In genomic region chr18:9559253-9559652, GRCh38 we compare ENCODE assay signal across 16 cellular contexts. TPM values are rescaled to one million over a fixed set of nuclear protein-coding genes. Genes with fewer than 3 reads are reported as not detected.
DNase-seq lines count a peak whose midpoint lies in the region; ATAC-seq and TF ChIP-seq lines count a peak whose summit lies in the region.
"Had no signal": no experiment of that assay in that cellular context is flagged by ENCODE, and none has a peak within 500 bp of the region (broad histone marks: within the 10 kb centered on the region; RNA-seq: fewer than 3 reads in every experiment).

No MANE protein-coding gene starts in this region.

- no peak for TF ChIP-seq CTCF in MCF 10A (IDR thresholded peaks at IDR 0.05; ENCODE audit: unreplicated experiment)
- TF ChIP-seq CTCF in mammary epithelial cell (conservative IDR thresholded peaks at IDR 0.05 in 1 of 2, IDR thresholded peaks at IDR 0.05 in 1 of 2; ENCODE audit: extremely low read depth in 1 of 2, insufficient read depth in 1 of 2, low read depth in 1 of 2, low read length in 2 of 2), result no peak
- no peak for TF ChIP-seq CTCF in esophagus squamous epithelium (IDR thresholded peaks at IDR 0.05)
- TF ChIP-seq CTCF in right lobe of liver (IDR thresholded peaks at IDR 0.05), result no peak
- no peak for TF ChIP-seq CTCF in endothelial cell (IDR thresholded peaks at IDR 0.05; ENCODE audit: unreplicated experiment)
- TF ChIP-seq CTCF in transverse colon (IDR thresholded peaks at IDR 0.05), result no peak

- H3K9me3 ChIP-seq in mammary epithelial cell (replicated peaks; ENCODE audit: insufficient read depth, low read length) (no peaks in the 10 kb centered on the region), esophagus squamous epithelium (no peaks in the 10 kb centered on the region), right lobe of liver (no peaks in the 10 kb centered on the region), Karpas-422 (ENCODE audit: low read length) (no peaks in the 10 kb centered on the region), transverse colon (no peaks in the 10 kb centered on the region)
- H3K9me3 ChIP-seq: Caco-2 had no signal

- TF ChIP-seq POLR2A in esophagus squamous epithelium (IDR thresholded peaks at IDR 0.05), result no peak
- TF ChIP-seq POLR2A in right lobe of liver (IDR thresholded peaks at IDR 0.05), result no peak
- TF ChIP-seq POLR2A in transverse colon (IDR thresholded peaks at IDR 0.05), result no peak

- H3K4me1 ChIP-seq in mammary epithelial cell (ENCODE audit: insufficient read depth, low read length), result peaks cover 29% of the 10 kb centered on the region
- H3K4me1 ChIP-seq in esophagus squamous epithelium, result peaks cover 0 to 57% (median 10%) of the 10 kb centered on the region in 3 donors
- H3K4me1 ChIP-seq in right lobe of liver, result peaks cover 0 to 27% (median 6%) of the 10 kb centered on the region in 4 donors
- no peaks in the 10 kb centered on the region for H3K4me1 ChIP-seq in Karpas-422 (ENCODE audit: low read length)
- H3K4me1 ChIP-seq in transverse colon, result peaks cover 0 to 5% (median 0%) of the 10 kb centered on the region in 4 donors
- H3K4me1 ChIP-seq: Caco-2 had no signal

- H3K27me3 Mint-ChIP-seq in MCF 10A (ENCODE audit: insufficient read depth, unreplicated experiment) (no peaks in the 10 kb centered on the region), endothelial cell (ENCODE audit: unreplicated experiment) (peaks cover 2% of the 10 kb centered on the region)
- H3K27me3 Mint-ChIP-seq: CD8-positive, alpha-beta memory T cell had no signal

- CTCF ChIA-PET in MCF 10A (lab: Yijun Ruan, JAX), result no interaction called here
- CTCF ChIA-PET in mammary epithelial cell (lab: Charles Lee; ENCODE audit: low non-redundant PET), result no interaction called here

- H3K4me1 Mint-ChIP-seq in MCF 10A (ENCODE audit: insufficient read depth, unreplicated experiment) (no peaks in the 10 kb centered on the region), endothelial cell (ENCODE audit: unreplicated experiment) (no peaks in the 10 kb centered on the region)
- H3K4me1 Mint-ChIP-seq: CD8-positive, alpha-beta memory T cell; GM23338 had no signal

- in situ Hi-C loops in mammary epithelial cell (cut with MboI; ENCODE audit: low sequenced_read_pairs in 2 of 2), result no loop called here
- in situ Hi-C loops in transverse colon (cut with MboI; ENCODE audit: low pct_ligation_motif_present in 1 of 4, low pct_unique_long_range_greater_than_20kb in 1 of 4, low sequenced_read_pairs in 3 of 4), result no loop called here

- intact Hi-C loops in MCF 10A (cut with micrococcal nuclease), result no loop called here
- intact Hi-C loops in mammary epithelial cell (cut with micrococcal nuclease), result no loop called here
- intact Hi-C loops in esophagus squamous epithelium (cut with DNase I), result no loop called here
- intact Hi-C loops in right lobe of liver (cut with DNase I), result no loop called here
- intact Hi-C loops in transverse colon (cut with DNase I; ENCODE audit: low total_unique reads), result no loop called here

- H4K20me1 ChIP-seq in mammary epithelial cell (ENCODE audit: insufficient read depth, low read length) (no peaks in the 10 kb centered on the region), Karpas-422 (ENCODE audit: insufficient read depth, low read depth, low read length) (no peaks in the 10 kb centered on the region)

- H3K4me2 ChIP-seq in mammary epithelial cell (ENCODE audit: insufficient read depth, low read depth, low read length) (no peak overlapping the region), Karpas-422 (ENCODE audit: low read depth, low read length, poor library complexity, severe bottlenecking) (no peak overlapping the region)
- H3K4me2 ChIP-seq: GM23338 had no signal

- POLR2A ChIA-PET in MCF 10A (lab: Yijun Ruan, JAX), result no interaction called here

- no peak for TF ChIP-seq EP300 in transverse colon (IDR thresholded peaks at IDR 0.05; ENCODE audit: low read depth)

- H3K9me3 Mint-ChIP-seq in MCF 10A (ENCODE audit: unreplicated experiment) (no peaks in the 10 kb centered on the region), endothelial cell (ENCODE audit: unreplicated experiment) (no peaks in the 10 kb centered on the region)
- H3K9me3 Mint-ChIP-seq: CD8-positive, alpha-beta memory T cell; GM23338 had no signal

- no peak overlapping the region for H3K9ac ChIP-seq in mammary epithelial cell (ENCODE audit: insufficient read depth, low read length)
- no peak overlapping the region for H3K9ac ChIP-seq in Karpas-422 (ENCODE audit: low read length)

- H3K36me3 Mint-ChIP-seq in MCF 10A (ENCODE audit: insufficient read depth, unreplicated experiment), result peaks cover 96% of the 10 kb centered on the region
- peaks cover 66% of the 10 kb centered on the region for H3K36me3 Mint-ChIP-seq in endothelial cell (ENCODE audit: low read depth, unreplicated experiment)

- no peak overlapping the region for H3K4me3 Mint-ChIP-seq in MCF 10A (ENCODE audit: unreplicated experiment)
- H3K4me3 Mint-ChIP-seq in endothelial cell (ENCODE audit: unreplicated experiment), result no peak overlapping the region
- H3K4me3 Mint-ChIP-seq: CD14-positive monocyte; CD8-positive, alpha-beta memory T cell; GM23338 had no signal

- DNase-seq in MCF 10A (ENCODE audit: unreplicated experiment), result no peak
- no peak for DNase-seq in mammary epithelial cell
- DNase-seq in esophagus squamous epithelium (lab: John Stamatoyannopoulos, UW), result no peak
- DNase-seq in right lobe of liver, result no peak
- no peak for DNase-seq in Karpas-422
- DNase-seq in endothelial cell (ENCODE audit: low spot score), result no peak
- DNase-seq in CD1c-positive myeloid dendritic cell (ENCODE audit: extremely low spot score), result no peak
- no peak for DNase-seq in transverse colon
- DNase-seq: Caco-2; CD8-positive, alpha-beta memory T cell; DND-41; GDM1; H7 had no signal

- H3K79me2 ChIP-seq in mammary epithelial cell (ENCODE audit: insufficient read depth, low read length) (peaks cover 52% of the 10 kb centered on the region), Karpas-422 (ENCODE audit: low read length) (no peaks in the 10 kb centered on the region)

- dilution Hi-C loops in mammary epithelial cell (cut with HindIII; ENCODE audit: low sequenced_read_pairs), result no loop called here

- ATAC-seq in right lobe of liver, result peak; percentile 20 to 56 (median 41)
- ATAC-seq: GM23338 had no signal

- H3K27me3 ChIP-seq in mammary epithelial cell (ENCODE audit: insufficient read depth, low read length) (no peaks in the 10 kb centered on the region), esophagus squamous epithelium (no peaks in the 10 kb centered on the region), right lobe of liver (no peaks in the 10 kb centered on the region), Karpas-422 (ENCODE audit: low read length) (no peaks in the 10 kb centered on the region), transverse colon (no peaks in the 10 kb centered on the region)

- BruUV-seq in MCF 10A (replicated peaks; lab: Mats Ljungman, UMichigan) (no TSS peak), mammary epithelial cell (replicated peaks; lab: Mats Ljungman, UMichigan) (no TSS peak)

- WGBS in mammary epithelial cell (ENCODE audit: low coverage, missing lambda C conversion rate), result 80% methylated on average over 6 of the region's 6 CpGs
- WGBS in esophagus squamous epithelium, 2 donors, result 50 to 60% methylated on average over 6 of the region's 6 CpGs
- WGBS in right lobe of liver (ENCODE audit: insufficient coverage, low coverage, low lambda C conversion rate, missing lambda C conversion rate), result 30% methylated on average over 6 of the region's 6 CpGs
- 88 to 93% methylated on average over 6 of the region's 6 CpGs for WGBS in transverse colon (ENCODE audit: low coverage in 1 of 2), 2 donors

- no peak overlapping the region for H2AFZ ChIP-seq in mammary epithelial cell (ENCODE audit: low read depth, low read length)
- no peak overlapping the region for H2AFZ ChIP-seq in Karpas-422 (ENCODE audit: low read length)
- H2AFZ ChIP-seq: GM23338 had no signal

- H3K9me2 ChIP-seq in Karpas-422 (replicated peaks; ENCODE audit: insufficient read depth, low read length), result no peaks in the 10 kb centered on the region

- H3K36me3 ChIP-seq in mammary epithelial cell (ENCODE audit: insufficient read depth, low read length) (peaks cover 62% of the 10 kb centered on the region), esophagus squamous epithelium (peaks cover 18 to 100% (median 27%) of the 10 kb centered on the region in 3 donors), right lobe of liver (peaks cover 0 to 34% (median 2%) of the 10 kb centered on the region in 4 donors), Karpas-422 (ENCODE audit: insufficient read depth, low read length) (peaks cover 51% of the 10 kb centered on the region; the same call in 1 of the 2 replicates), transverse colon (peaks cover 0 to 53% (median 21%) of the 10 kb centered on the region in 4 donors)

- H3K27ac Mint-ChIP-seq in MCF 10A (ENCODE audit: low read depth, unreplicated experiment), result peak overlapping the region; percentile 28
- H3K27ac Mint-ChIP-seq in endothelial cell (ENCODE audit: unreplicated experiment), result no peak overlapping the region

- H3K27ac ChIP-seq in mammary epithelial cell (ENCODE audit: insufficient read depth, low read depth, low read length) (no peak overlapping the region), esophagus squamous epithelium (peak overlapping the region in 3 of 4 donors; percentile 1 to 62 (median 18)), right lobe of liver (no peak overlapping the region), Karpas-422 (ENCODE audit: low read length) (no peak overlapping the region), transverse colon (no peak overlapping the region)
- H3K27ac ChIP-seq: 22Rv1 had no signal

- no peak overlapping the region for H3K4me3 ChIP-seq in mammary epithelial cell (replicated peaks in 1 of 3; ENCODE audit: insufficient read depth in 1 of 3, low read depth in 2 of 3, low read length in 3 of 3)
- H3K4me3 ChIP-seq in esophagus squamous epithelium, result no peak overlapping the region
- no peak overlapping the region for H3K4me3 ChIP-seq in right lobe of liver
- no peak overlapping the region for H3K4me3 ChIP-seq in Karpas-422 (ENCODE audit: low read length)
- no peak overlapping the region for H3K4me3 ChIP-seq in transverse colon
- H3K4me3 ChIP-seq: GM23338 had no signal

RNA-seq across cellular contexts. Expression of gene PPP4R1, which starts 55.1 kb away (rescaled TPM):
- total RNA-seq in MCF 10A (2022) (88.0 and 109 TPM in 2 replicates), mammary epithelial cell (100 to 1,000 TPM in 1 of 2 donors, 10 to 100 TPM in 1; 89.7 to 163 TPM), esophagus squamous epithelium (100 to 1,000 TPM; 129 to 233 (median 186) TPM), right lobe of liver (10 to 100 TPM; 15.0 to 36.5 (median 30.1) TPM), endothelial cell (ENCODE audit: unreplicated experiment) (173 TPM), transverse colon (100 to 1,000 TPM in 1 of 4 donors, 10 to 100 TPM in 3; 46.0 to 163 (median 79.2) TPM)
- 133 TPM for polyA plus RNA-seq in mammary epithelial cell
- 117 TPM for polyA minus RNA-seq in mammary epithelial cell
- 28.7 and 52.7 TPM in 2 replicates for total RNA-seq in Karpas-422 (2014; rRNA removed; shearing (Covaris generic); ENCODE audit: low replicate concordance)

Comparison
In these comparisons a context has a peak if more than half of its experiments do, and no peak if none do; other contexts are left out.
1. H3K27ac ChIP-seq: peak in esophagus squamous epithelium (3 of 4); none in mammary epithelial cell (single experiment), right lobe of liver (0 of 3), Karpas-422 (single experiment) and transverse colon (0 of 4).